ENCODE assay signal across 9 cellular contexts in genomic region chr2:69916151-69916550, GRCh38. TPM values are rescaled to one million over a fixed set of nuclear protein-coding genes. Genes with fewer than 3 reads are reported as not detected.
DNase-seq lines count a peak whose midpoint lies in the region; ATAC-seq and TF ChIP-seq lines count a peak whose summit lies in the region.
"Had no signal": no experiment of that assay in that cellular context is flagged by ENCODE, and none has a peak within 500 bp of the region (broad histone marks: within the 10 kb centered on the region; RNA-seq: fewer than 3 reads in every experiment).

No MANE protein-coding gene starts in this region.

- H3K4me1 Mint-ChIP-seq in WTC11 (peaks cover 4% of the 10 kb centered on the region; the same call in 1 of the 2 replicates), glutamatergic neuron (ENCODE audit: low read depth, unreplicated experiment) (no peaks in the 10 kb centered on the region)
- H3K4me1 Mint-ChIP-seq in stimulated activated effector memory CD8-positive, alpha-beta T cell treated with anti-CD3 and anti-CD28 coated beads, Interleukin-12 subunit alpha, Interleukin-12 subunit beta, amount 100 ng/mL, for 72 hours, result peaks cover 22% of the 10 kb centered on the region

- ATAC-seq in WTC11 (no peak), GM18511 (IDR thresholded peaks at IDR 0.05; ENCODE audit: unreplicated experiment) (no peak)
- ATAC-seq in stimulated activated effector memory CD8-positive, alpha-beta T cell treated with anti-CD3 and anti-CD28 coated beads, Interleukin-12 subunit alpha, Interleukin-12 subunit beta, amount 100 ng/mL, for 72 hours, result no peak

- H3K4me3 Mint-ChIP-seq in WTC11 (peak overlapping the region; percentile 61), glutamatergic neuron (ENCODE audit: unreplicated experiment) (peak overlapping the region; percentile 76)
- H3K4me3 Mint-ChIP-seq in stimulated activated effector memory CD8-positive, alpha-beta T cell treated with anti-CD3 and anti-CD28 coated beads, Interleukin-12 subunit alpha, Interleukin-12 subunit beta, amount 100 ng/mL, for 72 hours, result peak overlapping the region; percentile 64

- H3K36me3 Mint-ChIP-seq in WTC11, result no peaks in the 10 kb centered on the region
- no peaks in the 10 kb centered on the region for H3K36me3 Mint-ChIP-seq in glutamatergic neuron (ENCODE audit: unreplicated experiment)
- peaks cover 72% of the 10 kb centered on the region for H3K36me3 Mint-ChIP-seq in stimulated activated effector memory CD8-positive, alpha-beta T cell treated with anti-CD3 and anti-CD28 coated beads, Interleukin-12 subunit alpha, Interleukin-12 subunit beta, amount 100 ng/mL, for 72 hours

- CTCF ChIA-PET in WTC11 (lab: Charles Lee), result interaction anchor here (0.6 kb wide), 1 partner anchor 147 kb away, joined by 3 read pairs; no protein-coding TSS in a partner anchor

- peak; percentile 29 for DNase-seq in DMS53 (lab: John Stamatoyannopoulos, UW)
- DNase-seq in DMS53 treated with DMSO at 0.1 percent for 48 hours (lab: John Stamatoyannopoulos, UW; ENCODE audit: unreplicated experiment), result no peak
- DNase-seq in WTC11 (ENCODE audit: low spot score), result no peak
- no peak for DNase-seq in glutamatergic neuron
- DNase-seq in stimulated activated effector memory CD8-positive, alpha-beta T cell treated with anti-CD3 and anti-CD28 coated beads, Interleukin-12 subunit alpha, Interleukin-12 subunit beta, amount 100 ng/mL, for 72 hours (ENCODE audit: low spot score in 2 of 2), result no peak
- DNase-seq in NCI-H345 treated with DMSO at 0.1 percent for 48 hours (lab: John Stamatoyannopoulos, UW; ENCODE audit: unreplicated experiment), result no peak
- no peak for DNase-seq in occipital lobe (lab: John Stamatoyannopoulos, UW)
- DNase-seq: NCI-H526 treated with DMSO at 0.1 percent for 48 hours had no signal

- H3K27ac Mint-ChIP-seq in WTC11, result no peak overlapping the region
- H3K27ac Mint-ChIP-seq in glutamatergic neuron (ENCODE audit: unreplicated experiment), result no peak overlapping the region
- H3K27ac Mint-ChIP-seq in stimulated activated effector memory CD8-positive, alpha-beta T cell treated with anti-CD3 and anti-CD28 coated beads, Interleukin-12 subunit alpha, Interleukin-12 subunit beta, amount 100 ng/mL, for 72 hours, result peak overlapping the region; percentile 58

- POLR2A ChIA-PET in WTC11 (lab: Charles Lee), result no interaction called here

- H3K27me3 Mint-ChIP-seq in WTC11 (ENCODE audit: low read depth) (no peaks in the 10 kb centered on the region), glutamatergic neuron (ENCODE audit: unreplicated experiment) (peaks cover 5% of the 10 kb centered on the region)

- H3K9me3 Mint-ChIP-seq in WTC11 (no peaks in the 10 kb centered on the region), glutamatergic neuron (ENCODE audit: unreplicated experiment) (peaks cover 5% of the 10 kb centered on the region)
- no peaks in the 10 kb centered on the region for H3K9me3 Mint-ChIP-seq in stimulated activated effector memory CD8-positive, alpha-beta T cell treated with anti-CD3 and anti-CD28 coated beads, Interleukin-12 subunit alpha, Interleukin-12 subunit beta, amount 100 ng/mL, for 72 hours

- TF ChIP-seq CTCF in WTC11 (IDR thresholded peaks at IDR 0.05) (no peak), glutamatergic neuron (IDR thresholded peaks at IDR 0.05; ENCODE audit: partially characterized antibody, unreplicated experiment) (no peak)

TF ChIP-seq in WTC11, 78 proteins besides CTCF, POLR2A, EP300 and RAD21:
- TF ChIP-seq, protein P1, sequence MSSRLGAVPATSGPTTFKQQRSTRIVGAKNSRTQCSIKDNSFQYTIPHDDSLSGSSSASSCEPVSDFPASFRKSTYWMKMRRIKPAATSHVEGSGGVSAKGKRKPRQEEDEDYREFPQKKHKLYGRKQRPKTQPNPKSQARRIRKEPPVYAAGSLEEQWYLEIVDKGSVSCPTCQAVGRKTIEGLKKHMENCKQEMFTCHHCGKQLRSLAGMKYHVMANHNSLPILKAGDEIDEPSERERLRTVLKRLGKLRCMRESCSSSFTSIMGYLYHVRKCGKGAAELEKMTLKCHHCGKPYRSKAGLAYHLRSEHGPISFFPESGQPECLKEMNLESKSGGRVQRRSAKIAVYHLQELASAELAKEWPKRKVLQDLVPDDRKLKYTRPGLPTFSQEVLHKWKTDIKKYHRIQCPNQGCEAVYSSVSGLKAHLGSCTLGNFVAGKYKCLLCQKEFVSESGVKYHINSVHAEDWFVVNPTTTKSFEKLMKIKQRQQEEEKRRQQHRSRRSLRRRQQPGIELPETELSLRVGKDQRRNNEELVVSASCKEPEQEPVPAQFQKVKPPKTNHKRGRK (CRISPR knock-in tag; IDR thresholded peaks at IDR 0.05; ENCODE audit: borderline replicate concordance), result no peak
- no peak for TF ChIP-seq GTF2I (CRISPR knock-in tag; conservative IDR thresholded peaks at IDR 0.05)
- no peak for TF ChIP-seq FOXP4 (CRISPR knock-in tag; IDR thresholded peaks at IDR 0.05)
- TF ChIP-seq ZNF423 (CRISPR knock-in tag; IDR thresholded peaks at IDR 0.05), result no peak
- no peak for TF ChIP-seq ZNF416 (CRISPR knock-in tag; IDR thresholded peaks at IDR 0.05)
- TF ChIP-seq ATF2 (CRISPR knock-in tag; IDR thresholded peaks at IDR 0.05; ENCODE audit: borderline replicate concordance, low read depth), result no peak
- no peak for TF ChIP-seq CREM (CRISPR knock-in tag; IDR thresholded peaks at IDR 0.05)
- no peak for TF ChIP-seq TP53 (CRISPR knock-in tag; IDR thresholded peaks at IDR 0.05)
- TF ChIP-seq PRDM15 (CRISPR knock-in tag; IDR thresholded peaks at IDR 0.05), result no peak
- TF ChIP-seq, protein P2, sequence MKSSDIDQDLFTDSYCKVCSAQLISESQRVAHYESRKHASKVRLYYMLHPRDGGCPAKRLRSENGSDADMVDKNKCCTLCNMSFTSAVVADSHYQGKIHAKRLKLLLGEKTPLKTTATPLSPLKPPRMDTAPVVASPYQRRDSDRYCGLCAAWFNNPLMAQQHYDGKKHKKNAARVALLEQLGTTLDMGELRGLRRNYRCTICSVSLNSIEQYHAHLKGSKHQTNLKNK (CRISPR knock-in tag; IDR thresholded peaks at IDR 0.05), result no peak

RNA-seq across cellular contexts. Expression of gene MXD1, which starts 1.2 kb away (rescaled TPM):
- total RNA-seq in WTC11 (2021), result 1.5 to 2.3 TPM (median 1.6 TPM) in 3 replicates
- total RNA-seq in glutamatergic neuron (ENCODE audit: unreplicated experiment), result 15.8 TPM
- 12.9 TPM for total RNA-seq in occipital lobe

RNA-seq across cellular contexts. Expression of gene SNRNP27, which starts 22.4 kb away (rescaled TPM):
- total RNA-seq in WTC11 (2021), result 38.4 to 45.9 TPM (median 39.9 TPM) in 3 replicates
- total RNA-seq in glutamatergic neuron (ENCODE audit: unreplicated experiment), result 93.7 TPM
- 41.6 TPM for total RNA-seq in occipital lobe

RNA-seq across cellular contexts. Expression of gene ASPRV1, which starts 45.3 kb away (rescaled TPM):
- total RNA-seq in WTC11 (2021) (0.73 to 1.3 TPM (median 1.1 TPM) in 3 replicates), glutamatergic neuron (ENCODE audit: unreplicated experiment) (2.5 TPM), occipital lobe (2.8 TPM)
